Comparison of ENCODE assay signal across 9 cellular contexts in the genomic region with DNA sequence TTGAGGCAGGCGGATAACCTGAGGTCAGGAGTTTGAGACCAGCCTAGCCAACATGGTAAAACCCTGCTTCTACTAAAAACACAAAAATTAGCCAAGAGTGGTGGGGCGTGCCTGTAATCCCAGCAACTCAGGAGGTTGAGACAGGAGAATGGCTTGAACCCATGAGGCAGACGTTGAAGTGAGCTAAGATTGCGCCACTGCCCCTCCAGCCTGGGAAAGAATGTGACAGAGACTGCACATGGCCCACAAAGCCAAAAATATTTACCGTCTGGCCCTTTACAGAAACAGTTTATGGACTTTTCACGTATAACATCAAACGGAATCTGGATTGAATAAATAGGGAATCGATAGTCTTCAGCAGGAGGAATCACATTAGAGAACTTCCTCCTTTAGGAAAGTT. TPM values are rescaled to one million over a fixed set of nuclear protein-coding genes. Genes with fewer than 3 reads are reported as not detected.
A peak's percentile ranks its signal among the peaks of the same experiment; 100 is the strongest.
DNase-seq lines count a peak whose midpoint lies in the region; ATAC-seq, FAIRE-seq and TF ChIP-seq lines count a peak whose summit lies in the region.
"Had no signal": no experiment of that assay in that cellular context is flagged by ENCODE, and none has a peak within 500 bp of the region (broad histone marks: within the 10 kb centered on the region; RNA-seq: fewer than 3 reads in every experiment).

No MANE protein-coding gene starts in this region.

- no peak for TF ChIP-seq RAD21 in A549 (conservative IDR thresholded peaks at IDR 0.05 in 1 of 2, IDR thresholded peaks at IDR 0.05 in 1 of 2)

- peak overlapping the region; percentile 97; the same call in 1 of the 2 replicates for H3K9ac ChIP-seq in iPS-20b (ENCODE audit: low read depth, low read length)

- peaks cover 68% of the 10 kb centered on the region for H3K36me3 Mint-ChIP-seq in GM23338 (ENCODE audit: low read depth)
- H3K36me3 Mint-ChIP-seq in activated T-helper 1 cell treated with anti-CD3 and anti-CD28 coated beads, Interleukin-12 subunit alpha, Interleukin-12 subunit beta, Interleukin-2, Interleukin-4 antibody, amounts not matched to agents 30 ng/mL and 10 ng/mL and 1 ng/mL, durations not matched to agents 14 hours and 24 hours and 36 hours (ENCODE audit: low read depth): peaks cover 51% of the 10 kb centered on the region

- H3K36me3 ChIP-seq in GM23338 (ENCODE audit: insufficient read depth) (peaks cover 53% of the 10 kb centered on the region), iPS-20b (ENCODE audit: insufficient read depth, low read depth, low read length) (peaks cover 73% of the 10 kb centered on the region)

- peak in 1 of 2 experiments; percentile 32 for DNase-seq in A549 (ENCODE audit: low read depth in 1 of 2, low spot score in 1 of 2)
- no peak for DNase-seq in GM23338 (ENCODE audit: low spot score)
- no peak for DNase-seq in activated T-helper 1 cell treated with anti-CD3 and anti-CD28 coated beads, Interleukin-12 subunit alpha, Interleukin-12 subunit beta, Interleukin-2, Interleukin-4 antibody, amounts not matched to agents 30 ng/mL and 10 ng/mL and 1 ng/mL, durations not matched to agents 14 hours and 24 hours and 36 hours (ENCODE audit: low spot score)
- no peak for DNase-seq in posterior vena cava (ENCODE audit: low spot score)
- DNase-seq in activated CD8-positive, alpha-beta memory T cell treated with anti-CD3 and anti-CD28 coated beads for 24 hours: no peak

- H3K4me3 ChIP-seq in A549: peak overlapping the region; percentile 69; the same call in 2 of the 3 replicates
- H3K4me3 ChIP-seq in GM23338: peak overlapping the region; percentile 98
- H3K4me3 ChIP-seq in iPS-20b (ENCODE audit: low read length): peak overlapping the region; percentile 97; the same call in 1 of the 2 replicates

- H3K27ac ChIP-seq in A549 (peak overlapping the region in 1 of 2 experiments; percentile 50; a peak in 3 of 6 replicates), GM23338 (ENCODE audit: low read depth) (peak overlapping the region; percentile 59; the same call in 1 of the 2 replicates), iPS-20b (ENCODE audit: low read length) (no peak overlapping the region)

- WGBS in A549 (ENCODE audit: missing lambda C conversion rate): 46% methylated on average over 8 of the region's 8 CpGs

- no peaks in the 10 kb centered on the region for H3K27me3 ChIP-seq in GM23338 (ENCODE audit: insufficient read depth)
- no peaks in the 10 kb centered on the region for H3K27me3 ChIP-seq in iPS-20b (ENCODE audit: insufficient read depth, low read length)

- H3F3A ChIP-seq in GM23338 (replicated peaks; ENCODE audit: low read depth): no peaks in the 10 kb centered on the region

- peak overlapping the region; percentile 85 for H3K4me2 ChIP-seq in A549
- H3K4me2 ChIP-seq in GM23338: peak overlapping the region; percentile 93

- H3K27me3 Mint-ChIP-seq in GM23338 (ENCODE audit: insufficient read depth, low read depth, poor library complexity): peaks cover 2% of the 10 kb centered on the region
- no peaks in the 10 kb centered on the region for H3K27me3 Mint-ChIP-seq in activated T-helper 1 cell treated with anti-CD3 and anti-CD28 coated beads, Interleukin-12 subunit alpha, Interleukin-12 subunit beta, Interleukin-2, Interleukin-4 antibody, amounts not matched to agents 30 ng/mL and 10 ng/mL and 1 ng/mL, durations not matched to agents 14 hours and 24 hours and 36 hours (ENCODE audit: insufficient read depth)

- POLR2A ChIA-PET in A549 (lab: Yijun Ruan, JAX): interaction anchor here (2.0 kb wide), 1 partner anchor 22 kb away, joined by 9 read pairs; a partner anchor contains a TSS

- H3K27ac Mint-ChIP-seq in GM23338: peak overlapping the region; percentile 43
- peak overlapping the region; percentile 15 for H3K27ac Mint-ChIP-seq in activated T-helper 1 cell treated with anti-CD3 and anti-CD28 coated beads, Interleukin-12 subunit alpha, Interleukin-12 subunit beta, Interleukin-2, Interleukin-4 antibody, amounts not matched to agents 30 ng/mL and 10 ng/mL and 1 ng/mL, durations not matched to agents 14 hours and 24 hours and 36 hours

- TF ChIP-seq CTCF in A549 (IDR thresholded peaks at IDR 0.05) (no peak), GM23338 (conservative IDR thresholded peaks at IDR 0.05; ENCODE audit: low read depth in 2 of 2) (no peak)

- H3K79me2 ChIP-seq in GM23338 (replicated peaks; ENCODE audit: insufficient read depth): peaks cover 91% of the 10 kb centered on the region

- H3K9me2 ChIP-seq in GM23338 (ENCODE audit: insufficient read depth): no peaks in the 10 kb centered on the region

- ATAC-seq in A549: no peak
- no peak for ATAC-seq in GM23338
- no peak for ATAC-seq in GM21515 (IDR thresholded peaks at IDR 0.05; ENCODE audit: unreplicated experiment)
- no peak for ATAC-seq in GM18867 (IDR thresholded peaks at IDR 0.05; ENCODE audit: unreplicated experiment)
- ATAC-seq: activated CD4-positive, CD25-positive, alpha-beta regulatory T cell treated with anti-CD3 and anti-CD28 coated beads, Interleukin-2, amount 50 U/mL, for 24 hours had no signal

- no peak for TF ChIP-seq POLR2A in A549 (IDR thresholded peaks at IDR 0.05; ENCODE audit: low read length)

- peaks cover 53% of the 10 kb centered on the region for H3K4me1 ChIP-seq in A549
- peaks cover 22% of the 10 kb centered on the region for H3K4me1 ChIP-seq in GM23338 (ENCODE audit: insufficient read depth)
- peaks cover 9% of the 10 kb centered on the region; the same call in 1 of the 2 replicates for H3K4me1 ChIP-seq in iPS-20b (ENCODE audit: insufficient read depth, low read length)

- no peaks in the 10 kb centered on the region for H3K9me3 ChIP-seq in A549
- no peaks in the 10 kb centered on the region for H3K9me3 ChIP-seq in iPS-20b (ENCODE audit: insufficient read depth, low read depth, low read length)

- CTCF ChIA-PET in A549 (lab: Yijun Ruan, JAX): interaction anchor here (1.0 to 1.8 kb wide), 5 partner anchors 11 to 124 kb away, joined by 3 to 6 read pairs (median 5); no protein-coding TSS in a partner anchor

- TF ChIP-seq EP300 in A549 (IDR thresholded peaks at IDR 0.05): no peak

- FAIRE-seq in A549 (lab: Jason Lieb, UNC): no peak

- H3K4me1 Mint-ChIP-seq in GM23338: peaks cover 15% of the 10 kb centered on the region
- peaks cover 64% of the 10 kb centered on the region for H3K4me1 Mint-ChIP-seq in activated T-helper 1 cell treated with anti-CD3 and anti-CD28 coated beads, Interleukin-12 subunit alpha, Interleukin-12 subunit beta, Interleukin-2, Interleukin-4 antibody, amounts not matched to agents 30 ng/mL and 10 ng/mL and 1 ng/mL, durations not matched to agents 14 hours and 24 hours and 36 hours (ENCODE audit: low read depth)

- peaks cover 38% of the 10 kb centered on the region for H4K20me1 ChIP-seq in GM23338 (replicated peaks; ENCODE audit: insufficient read depth)

- no peaks in the 10 kb centered on the region for H3K9me3 Mint-ChIP-seq in GM23338
- H3K9me3 Mint-ChIP-seq in activated T-helper 1 cell treated with anti-CD3 and anti-CD28 coated beads, Interleukin-12 subunit alpha, Interleukin-12 subunit beta, Interleukin-2, Interleukin-4 antibody, amounts not matched to agents 30 ng/mL and 10 ng/mL and 1 ng/mL, durations not matched to agents 14 hours and 24 hours and 36 hours: no peaks in the 10 kb centered on the region

- intact Hi-C loops in activated T-helper 1 cell treated with anti-CD3 and anti-CD28 coated beads, Interleukin-12 subunit alpha, Interleukin-12 subunit beta, Interleukin-2, Interleukin-4 antibody, amounts not matched to agents 30 ng/mL and 10 ng/mL and 1 ng/mL, durations not matched to agents 14 hours and 24 hours and 36 hours (cut with micrococcal nuclease): loop anchor here (10.0 kb wide), 2 partner anchors 712 to 1838 kb away; a partner anchor contains a TSS
- intact Hi-C loops in posterior vena cava (cut with DNase I): no loop called here

- no peak overlapping the region for H2AFZ ChIP-seq in GM23338

- H3K4me3 Mint-ChIP-seq in GM23338: no peak overlapping the region; the same call in 1 of the 3 replicates
- peak overlapping the region; percentile 94 for H3K4me3 Mint-ChIP-seq in activated T-helper 1 cell treated with anti-CD3 and anti-CD28 coated beads, Interleukin-12 subunit alpha, Interleukin-12 subunit beta, Interleukin-2, Interleukin-4 antibody, amounts not matched to agents 30 ng/mL and 10 ng/mL and 1 ng/mL, durations not matched to agents 14 hours and 24 hours and 36 hours

RNA-seq across cellular contexts. Expression of a gene that starts 3.5 kb away (rescaled TPM):
- polyA plus RNA-seq in A549 (2011; rRNA removed) (43.0 and 83.3 TPM in 2 replicates), A549 (2017; fragmentation: RNase III; extraction: RNeasy Plus Mini Kit Qiagen cat#74134 plus additional on column Dnase treatment) (72.2 to 75.3 TPM (median 72.8 TPM) in 3 replicates), GM23338 (2016; fragmentation: Nextera tagmentation; extraction: Ambion mirVana) (161 and 184 TPM in 2 replicates)
- 17.7 and 24.0 TPM in 2 replicates for polyA plus RNA-seq in A549 (2012; cell fraction: cytosol; rRNA removed)
- 21.8 and 27.1 TPM in 2 replicates for polyA plus RNA-seq in A549 (2012; cell fraction: nucleus; rRNA removed)
- 20.0 and 20.8 TPM in 2 replicates for polyA minus RNA-seq in A549 (2011; rRNA and poly(A)+ RNA removed)
- 55.4 and 76.3 TPM in 2 replicates for total RNA-seq in GM23338 (2014; rRNA removed; shearing (Covaris generic))
- total RNA-seq in activated T-helper 1 cell treated with anti-CD3 and anti-CD28 coated beads, Interleukin-12 subunit alpha, Interleukin-12 subunit beta, Interleukin-2, Interleukin-4 antibody, amounts not matched to agents 30 ng/mL and 10 ng/mL and 1 ng/mL, durations not matched to agents 14 hours and 24 hours and 36 hours: 101 and 103 TPM in 2 replicates
- 10 to 100 TPM; 52.5 to 60.6 TPM for total RNA-seq in posterior vena cava

RNA-seq across cellular contexts. Expression of a gene that starts 3.8 kb away (rescaled TPM):
- 61.1 and 68.7 TPM in 2 replicates for polyA plus RNA-seq in A549 (2011; rRNA removed)
- polyA plus RNA-seq in A549 (2012; cell fraction: cytosol; rRNA removed): 26.6 and 29.2 TPM in 2 replicates
- 80.4 and 119 TPM in 2 replicates for polyA plus RNA-seq in A549 (2012; cell fraction: nucleus; rRNA removed)
- polyA plus RNA-seq in A549 (2017; fragmentation: RNase III; extraction: RNeasy Plus Mini Kit Qiagen cat#74134 plus additional on column Dnase treatment): 30.6 to 34.3 TPM (median 33.8 TPM) in 3 replicates
- 53.5 and 53.8 TPM in 2 replicates for polyA minus RNA-seq in A549 (2011; rRNA and poly(A)+ RNA removed)
- total RNA-seq in GM23338 (2014; rRNA removed; shearing (Covaris generic)): 85.2 and 98.0 TPM in 2 replicates
- 47.3 and 55.2 TPM in 2 replicates for polyA plus RNA-seq in GM23338 (2016; fragmentation: Nextera tagmentation; extraction: Ambion mirVana)
- total RNA-seq in activated T-helper 1 cell treated with anti-CD3 and anti-CD28 coated beads, Interleukin-12 subunit alpha, Interleukin-12 subunit beta, Interleukin-2, Interleukin-4 antibody, amounts not matched to agents 30 ng/mL and 10 ng/mL and 1 ng/mL, durations not matched to agents 14 hours and 24 hours and 36 hours: 122 and 126 TPM in 2 replicates
- 10 to 100 TPM; 10.9 to 12.3 TPM for total RNA-seq in posterior vena cava

RNA-seq across cellular contexts. Expression of a gene that starts 22.5 kb away (rescaled TPM):
- 35.6 and 40.1 TPM in 2 replicates for polyA plus RNA-seq in A549 (2011; rRNA removed)
- 17.0 and 18.9 TPM in 2 replicates for polyA plus RNA-seq in A549 (2012; cell fraction: cytosol; rRNA removed)
- polyA plus RNA-seq in A549 (2012; cell fraction: nucleus; rRNA removed): 27.9 and 41.5 TPM in 2 replicates
- polyA plus RNA-seq in A549 (2017; fragmentation: RNase III; extraction: RNeasy Plus Mini Kit Qiagen cat#74134 plus additional on column Dnase treatment): 20.9 to 23.2 TPM (median 21.1 TPM) in 3 replicates
- polyA minus RNA-seq in A549 (2011; rRNA and poly(A)+ RNA removed): 22.8 and 23.7 TPM in 2 replicates
- 21.7 and 39.0 TPM in 2 replicates for total RNA-seq in GM23338 (2014; rRNA removed; shearing (Covaris generic))
- polyA plus RNA-seq in GM23338 (2016; fragmentation: Nextera tagmentation; extraction: Ambion mirVana): 23.9 and 24.8 TPM in 2 replicates
- total RNA-seq in activated T-helper 1 cell treated with anti-CD3 and anti-CD28 coated beads, Interleukin-12 subunit alpha, Interleukin-12 subunit beta, Interleukin-2, Interleukin-4 antibody, amounts not matched to agents 30 ng/mL and 10 ng/mL and 1 ng/mL, durations not matched to agents 14 hours and 24 hours and 36 hours: 42.5 and 48.4 TPM in 2 replicates
- 10 to 100 TPM; 15.9 to 16.8 TPM for total RNA-seq in posterior vena cava
